ENCODE assay signal across 15 cellular contexts in the genomic region with DNA sequence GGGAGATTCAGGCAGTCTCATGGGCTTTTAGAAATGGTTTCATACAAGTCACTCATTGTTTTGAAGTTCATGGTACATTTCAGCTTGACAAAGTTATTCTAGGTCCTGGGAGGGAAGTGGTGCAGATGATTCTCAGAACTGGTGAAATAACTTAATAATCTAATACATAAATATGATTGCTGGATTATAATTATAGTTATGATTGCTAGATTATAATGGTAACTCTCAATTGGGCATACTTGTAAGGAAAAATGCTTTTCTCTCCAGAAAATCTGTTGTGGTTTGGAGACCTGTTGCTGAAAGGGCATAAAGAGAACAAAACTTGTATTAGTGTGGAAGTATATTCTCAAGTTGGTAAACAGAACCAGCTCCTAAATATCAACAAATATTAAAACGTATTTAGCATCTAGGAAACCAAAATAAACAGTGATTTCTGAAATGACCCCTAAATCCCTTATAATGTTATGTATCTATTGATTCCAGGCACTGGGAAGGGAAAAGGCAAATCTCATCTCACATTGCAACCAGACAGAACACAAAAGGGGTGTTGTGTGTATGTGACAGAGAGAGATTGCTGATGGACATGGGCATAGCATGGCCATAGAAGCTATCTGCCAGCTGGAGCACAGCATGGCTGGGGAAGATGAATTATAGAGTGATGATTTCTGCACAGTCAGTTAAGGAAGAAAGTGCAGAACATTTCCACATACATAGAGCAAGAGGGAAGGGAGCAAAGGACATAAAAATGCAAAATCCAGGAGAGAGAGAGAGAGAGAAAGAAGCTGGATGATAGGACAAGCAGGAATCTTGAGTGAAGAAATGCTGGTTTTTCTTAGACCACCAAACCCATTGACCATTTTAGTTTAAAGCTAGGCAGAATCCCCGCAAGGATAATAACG.
DNase-seq lines count a peak whose midpoint lies in the region; ATAC-seq and TF ChIP-seq lines count a peak whose summit lies in the region.
"Had no signal": no experiment of that assay in that cellular context is flagged by ENCODE, and none has a peak within 500 bp of the region (broad histone marks: within the 10 kb centered on the region; RNA-seq: fewer than 3 reads in every experiment).

No MANE protein-coding gene starts in this region.

- H3K4me3 ChIP-seq in right cardiac atrium (ENCODE audit: low read length) (no peak overlapping the region), adipocyte (ENCODE audit: low read length) (peak overlapping the region; percentile 65), lower lobe of right lung (no peak overlapping the region), tibial artery (no peak overlapping the region)

- 66% methylated on average over 3 of the region's 3 CpGs for WGBS in right cardiac atrium

- TF ChIP-seq CTCF in lower lobe of right lung (IDR thresholded peaks at IDR 0.05) (no peak), tibial artery (IDR thresholded peaks at IDR 0.05) (no peak)

- ATAC-seq in right cardiac atrium = no peak
- no peak for ATAC-seq in Right ventricle myocardium superior (ENCODE audit: poor library complexity)
- no peak for ATAC-seq in lower lobe of right lung
- ATAC-seq in GM21529 (IDR thresholded peaks at IDR 0.05; ENCODE audit: unreplicated experiment) = no peak
- ATAC-seq: Panc1 had no signal

- H3K9ac ChIP-seq in adipocyte (ENCODE audit: low read length) = peak overlapping the region; percentile 52

- H3K9me3 ChIP-seq in right cardiac atrium (ENCODE audit: control insufficient read depth, low read length) (no peaks in the 10 kb centered on the region), adipocyte (ENCODE audit: control insufficient read depth, low read length) (no peaks in the 10 kb centered on the region), lower lobe of right lung (no peaks in the 10 kb centered on the region), tibial artery (no peaks in the 10 kb centered on the region)

- H3K27me3 ChIP-seq in right cardiac atrium (ENCODE audit: control insufficient read depth, insufficient read depth) = no peaks in the 10 kb centered on the region
- no peaks in the 10 kb centered on the region for H3K27me3 ChIP-seq in adipocyte (replicated peaks; ENCODE audit: control insufficient read depth, insufficient read depth, low read length)
- no peaks in the 10 kb centered on the region for H3K27me3 ChIP-seq in lower lobe of right lung (ENCODE audit: low read depth)
- no peaks in the 10 kb centered on the region for H3K27me3 ChIP-seq in tibial artery

- H3K36me3 ChIP-seq in adipocyte (ENCODE audit: control insufficient read depth, insufficient read depth, low read length, severe bottlenecking) (no peaks in the 10 kb centered on the region), lower lobe of right lung (no peaks in the 10 kb centered on the region), tibial artery (peaks cover 0 to 11% (median 0%) of the 10 kb centered on the region in 3 donors)

- no peak for DNase-seq in right cardiac atrium
- DNase-seq in Right ventricle myocardium superior = no peak
- DNase-seq in adipocyte (ENCODE audit: low read depth) = no peak
- no peak for DNase-seq in lower lobe of right lung
- DNase-seq in tibial artery = no peak
- DNase-seq in activated CD8-positive, alpha-beta memory T cell treated with anti-CD3 and anti-CD28 coated beads, Interleukin-2, amount 50 U/mL, for 48 hours = no peak
- no peak for DNase-seq in nucleus accumbens (lab: John Stamatoyannopoulos, UW)
- DNase-seq: activated CD4-positive, alpha-beta T cell treated with anti-CD3 and anti-CD28 coated beads, Interleukin-2, amount 50 U/mL, for 1 hour; activated T-cell treated with anti-CD3 and anti-CD28 coated beads for 4 hours; erythroblast; midbrain; stimulated activated CD4-positive, alpha-beta T cell treated with anti-CD3 and anti-CD28 coated beads, Interleukin-4, amount 100 ng/mL, for 4 hours; stimulated activated CD8-positive, alpha-beta memory T cell treated with anti-CD3 and anti-CD28 coated beads, Interleukin-4, amount 100 ng/mL, for 48 hours had no signal

- intact Hi-C loops in right cardiac atrium (cut with DNase I) = no loop called here
- intact Hi-C loops in Right ventricle myocardium superior (cut with DNase I) = no loop called here
- intact Hi-C loops in lower lobe of right lung (cut with DNase I) = no loop called here
- intact Hi-C loops in tibial artery (cut with DNase I; ENCODE audit: low total_unique reads) = no loop called here

- H3K4me1 ChIP-seq in right cardiac atrium (ENCODE audit: control insufficient read depth, insufficient read depth, low read length) (peaks cover 2% of the 10 kb centered on the region), adipocyte (ENCODE audit: control insufficient read depth, insufficient read depth, low read length) (peaks cover 47% of the 10 kb centered on the region), lower lobe of right lung (peaks cover 26% of the 10 kb centered on the region), tibial artery (peaks cover 0 to 38% (median 11%) of the 10 kb centered on the region in 4 donors)

- H3K27ac ChIP-seq in right cardiac atrium (ENCODE audit: low read length) = peak overlapping the region; percentile 38
- H3K27ac ChIP-seq in lower lobe of right lung = peak overlapping the region; percentile 25
- H3K27ac ChIP-seq in tibial artery = peak overlapping the region; percentile 34 to 43
